In genomic region chr14:31934767-31935266, GRCh38 we compare ENCODE assay signal across 8 cellular contexts.
A peak's percentile ranks its signal among the peaks of the same experiment; 100 is the strongest.
DNase-seq lines count a peak whose midpoint lies in the region; ATAC-seq, FAIRE-seq and TF ChIP-seq lines count a peak whose summit lies in the region.

No MANE protein-coding gene starts in this region.

- H3K27me3 ChIP-seq in adipocyte (replicated peaks; ENCODE audit: control insufficient read depth, insufficient read depth, low read length), result no peaks in the 10 kb centered on the region
- no peaks in the 10 kb centered on the region for H3K27me3 ChIP-seq in uterus

- in situ Hi-C loops in G401 (cut with HindIII; ENCODE audit: low sequenced_read_pairs), result no loop called here

- TF ChIP-seq CTCF in uterus (IDR thresholded peaks at IDR 0.05), result peak in 3 of 4 experiments; percentile 22 to 40 (median 25)

- DNase-seq in G401 (ENCODE audit: low spot score) (peak; percentile 48), NCI-H1694 treated with DMSO at 0.1 percent for 48 hours (lab: John Stamatoyannopoulos, UW) (peak; percentile 75), adipocyte (ENCODE audit: low read depth) (peak; percentile 32), iPS DF 19.7 (ENCODE audit: low read depth, low spot score) (peak; percentile 54), uterus (no peak), H54 (ENCODE audit: insufficient read length, low spot score) (no peak)

- no peaks in the 10 kb centered on the region for H3K9me3 ChIP-seq in adipocyte (ENCODE audit: control insufficient read depth, low read length)
- no peaks in the 10 kb centered on the region for H3K9me3 ChIP-seq in uterus

- intact Hi-C loops in uterus (cut with DNase I; ENCODE audit: low total_unique reads), result no loop called here

- H3K4me3 ChIP-seq in adipocyte (ENCODE audit: low read length) (no peak overlapping the region), uterus (no peak overlapping the region)

- ATAC-seq in HG02798 (IDR thresholded peaks at IDR 0.05; ENCODE audit: poor library complexity, unreplicated experiment) (no peak), HG02870 (IDR thresholded peaks at IDR 0.05; ENCODE audit: unreplicated experiment) (no peak)

- H3K4me1 ChIP-seq in adipocyte (ENCODE audit: control insufficient read depth, insufficient read depth, low read length), result peaks cover 16% of the 10 kb centered on the region
- no peaks in the 10 kb centered on the region for H3K4me1 ChIP-seq in uterus

- no peak overlapping the region for H3K27ac ChIP-seq in uterus

- no peak for TF ChIP-seq POLR2A in uterus (IDR thresholded peaks at IDR 0.05)
- no peak for TF ChIP-seq POLR2A in H54 (IDR thresholded peaks at IDR 0.05; ENCODE audit: low read depth, low read length)

- no peak for FAIRE-seq in H54 (lab: Jason Lieb, UNC)

- H3K9ac ChIP-seq in adipocyte (ENCODE audit: low read length), result no peak overlapping the region

- H3K36me3 ChIP-seq in adipocyte (ENCODE audit: control insufficient read depth, insufficient read depth, low read length, severe bottlenecking) (no peaks in the 10 kb centered on the region), uterus (no peaks in the 10 kb centered on the region)

Comparison
In these comparisons a context has a peak if more than half of its experiments do, and no peak if none do; other contexts are left out.
1. DNase-seq: peak in G401 (single experiment), NCI-H1694 treated with DMSO at 0.1 percent for 48 hours (single experiment), adipocyte (single experiment) and iPS DF 19.7 (single experiment); none in uterus (0 of 2) and H54 (single experiment).